Comparison of ENCODE assay signal across 22 cellular contexts in genomic region chr9:77898864-77899263, GRCh38.
"Had no signal": no experiment of that assay in that cellular context is flagged by ENCODE, and none has a peak within 500 bp of the region (broad histone marks: within the 10 kb centered on the region; RNA-seq: fewer than 3 reads in every experiment).

No MANE protein-coding gene starts in this region.

- ATAC-seq: left lobe of liver; mucosa of descending colon; naive thymus-derived CD8-positive, alpha-beta T cell; psoas muscle; right lobe of liver; stimulated activated naive B cell treated with anti-CD40 and anti-IgM and Interleukin-4, amounts not matched to agents 10 μg/mL and 1 μg/mL and 100 μg/mL, for 72 hours; stimulated activated naive CD8-positive, alpha-beta T cell treated with anti-CD3 and anti-CD28 coated beads, Interleukin-15, amount 100 ng/mL, for 72 hours; upper lobe of right lung had no signal

- DNase-seq: effector CD4-positive, alpha-beta T cell; endodermal cell; foreskin melanocyte; head of caudate nucleus; hippocampal formation; mucosa of descending colon; naive thymus-derived CD8-positive, alpha-beta T cell; psoas muscle; retina; right lobe of liver; spleen; stimulated activated CD4-positive, alpha-beta T cell treated with anti-CD3 and anti-CD28 coated beads, Interleukin-15, amount 100 ng/mL, for 24 hours; stimulated activated CD4-positive, alpha-beta T cell treated with anti-CD3 and anti-CD28 coated beads, Interleukin-1b, Interleukin-23, amount 100 ng/mL, for 48 hours; stimulated activated CD4-positive, alpha-beta T cell treated with anti-CD3 and anti-CD28 coated beads, Interleukin-4, amount 100 ng/mL, for 24 hours; stimulated activated naive B cell treated with anti-CD40 and anti-IgM and Interleukin-4, amounts not matched to agents 10 μg/mL and 1 μg/mL and 100 μg/mL, for 72 hours; stimulated activated naive CD8-positive, alpha-beta T cell treated with anti-CD3 and anti-CD28 coated beads, Interleukin-15, amount 100 ng/mL, for 72 hours; testis; upper lobe of right lung had no signal

- H3K27ac ChIP-seq: neutrophil, psoas muscle, right lobe of liver, spleen, testis, tibial nerve, upper lobe of right lung, vagina had no signal
